ENCODE assay signal across 14 cellular contexts in the genomic region with DNA sequence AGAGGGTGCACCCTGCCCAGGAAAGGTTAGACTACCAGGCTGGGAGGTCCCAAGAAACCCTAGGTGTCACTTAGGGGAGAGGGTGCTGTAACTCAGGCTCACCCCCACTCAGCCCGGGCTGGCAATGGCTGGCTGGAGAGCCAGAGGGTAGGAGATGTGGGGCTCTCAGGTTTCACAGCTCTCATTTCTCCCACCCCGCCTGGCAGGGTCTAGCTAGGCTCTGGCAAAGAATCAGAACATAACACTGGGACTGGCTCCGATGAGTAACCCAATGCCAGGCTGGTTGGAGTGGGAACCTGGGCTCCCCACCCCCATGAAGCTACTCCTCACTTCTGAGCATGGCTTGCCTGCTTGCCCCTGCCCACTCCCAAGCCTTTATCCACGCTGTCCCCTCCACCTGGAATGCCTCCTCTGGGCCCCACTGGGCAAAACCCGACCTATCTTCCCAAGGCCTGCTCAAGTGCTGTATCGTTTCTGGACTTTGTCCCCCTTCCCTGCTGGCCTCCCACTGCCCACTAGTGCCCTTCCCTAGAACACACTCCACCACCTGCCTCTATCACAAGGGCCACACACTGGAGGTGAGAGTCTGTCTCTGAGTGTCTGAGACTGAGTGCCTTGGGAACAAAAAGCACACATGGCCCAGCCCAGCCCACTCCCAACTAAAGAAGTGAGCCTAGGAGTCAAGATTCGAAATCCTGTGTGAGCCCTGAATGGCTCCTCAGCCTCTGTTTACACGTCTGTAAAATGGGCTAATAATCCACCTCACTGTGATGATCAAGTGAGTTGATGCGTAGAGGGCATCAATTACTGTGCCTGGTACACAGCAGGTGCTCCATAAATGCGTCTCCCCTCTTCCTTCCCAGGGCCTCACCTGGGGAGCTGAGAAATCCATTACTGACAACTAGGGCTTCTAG. TPM values are rescaled to one million over a fixed set of nuclear protein-coding genes. Genes with fewer than 3 reads are reported as not detected.
DNase-seq lines count a peak whose midpoint lies in the region; ATAC-seq and TF ChIP-seq lines count a peak whose summit lies in the region.
"Had no signal": no experiment of that assay in that cellular context is flagged by ENCODE, and none has a peak within 500 bp of the region (broad histone marks: within the 10 kb centered on the region; RNA-seq: fewer than 3 reads in every experiment).

No MANE protein-coding gene starts in this region.

- ATAC-seq in memory B cell (ENCODE audit: low read depth) (no peak), GM21786 (IDR thresholded peaks at IDR 0.05; ENCODE audit: unreplicated experiment) (no peak), GM18858 (IDR thresholded peaks at IDR 0.05; ENCODE audit: unreplicated experiment) (no peak)

- H3K36me3 Mint-ChIP-seq in memory B cell: no peaks in the 10 kb centered on the region

- no peak for TF ChIP-seq CTCF in SK-N-SH (IDR thresholded peaks at IDR 0.05)

- in situ Hi-C loops in GM23248 (cut with MboI): no loop called here

- DNase-seq in AG20443 (ENCODE audit: low spot score) (peak; percentile 16), GM23248 (peak; percentile 34), SK-N-SH (no peak), memory B cell (ENCODE audit: low spot score in 2 of 2) (no peak), cerebellar nuclear complex (lab: John Stamatoyannopoulos, UW) (no peak), AML-193 (lab: John Stamatoyannopoulos, UW) (no peak)
- DNase-seq: activated CD4-positive, alpha-beta T cell treated with anti-CD3 and anti-CD28 coated beads, Interleukin-2, amount 10 ng/mL, durations not matched to agents 24 days and 14 days; brain microvascular endothelial cell; COR-L47; kidney glomerular epithelial cell; RPMI8226 had no signal

- WGBS in GM23248 (ENCODE audit: low coverage in 1 of 2, low lambda C conversion rate in 2 of 2, missing lambda C conversion rate in 2 of 2), 2 experiments: 74 to 76% methylated on average over 10 of the region's 10 CpGs
- WGBS in SK-N-SH (ENCODE audit: low lambda C conversion rate): 64% methylated on average over 8 of the region's 10 CpGs

- H3K27ac ChIP-seq in GM23248 (no peak overlapping the region), SK-N-SH (ENCODE audit: low read depth in 2 of 2, low read length in 1 of 2) (no peak overlapping the region)
- H3K27ac ChIP-seq: brain microvascular endothelial cell had no signal

- H3K4me2 ChIP-seq in GM23248 (ENCODE audit: unreplicated experiment): no peak overlapping the region
- no peak overlapping the region for H3K4me2 ChIP-seq in SK-N-SH

- no peak overlapping the region for H3K4me3 ChIP-seq in GM23248
- no peak overlapping the region for H3K4me3 ChIP-seq in SK-N-SH (ENCODE audit: low read depth in 2 of 2, low read length in 1 of 2)

- H3K9ac ChIP-seq in GM23248 (no peak overlapping the region), SK-N-SH (no peak overlapping the region)

- H3K9me2 ChIP-seq in GM23248 (ENCODE audit: insufficient read depth): no peaks in the 10 kb centered on the region
- no peaks in the 10 kb centered on the region for H3K9me2 ChIP-seq in SK-N-SH

- no peaks in the 10 kb centered on the region for H4K20me1 ChIP-seq in GM23248 (ENCODE audit: insufficient read depth)
- H4K20me1 ChIP-seq in SK-N-SH (ENCODE audit: insufficient read depth): no peaks in the 10 kb centered on the region

- peaks cover 6% of the 10 kb centered on the region for H3K4me1 Mint-ChIP-seq in memory B cell

- H2AFZ ChIP-seq in GM23248 (no peak overlapping the region), SK-N-SH (ENCODE audit: low read depth) (no peak overlapping the region)

- H3K27ac Mint-ChIP-seq in memory B cell: peak overlapping the region; percentile 91

- TF ChIP-seq EP300 in SK-N-SH (IDR thresholded peaks at IDR 0.05; ENCODE audit: borderline replicate concordance in 1 of 2, low read depth in 1 of 2, low read length in 1 of 2): no peak

- H3K27me3 Mint-ChIP-seq in memory B cell: no peaks in the 10 kb centered on the region
- H3K27me3 Mint-ChIP-seq: activated CD4-positive, alpha-beta T cell treated with anti-CD3 and anti-CD28 coated beads, Interleukin-2, amount 10 ng/mL, durations not matched to agents 24 days and 14 days had no signal

- no peaks in the 10 kb centered on the region for H3F3A ChIP-seq in GM23248 (ENCODE audit: insufficient read depth)
- peaks cover 6% of the 10 kb centered on the region for H3F3A ChIP-seq in SK-N-SH (replicated peaks; ENCODE audit: insufficient read depth)

- CTCF ChIA-PET in SK-N-SH (lab: Yijun Ruan, JAX): interaction anchor here (0.7 to 8.4 kb wide), 6 partner anchors 8 to 127 kb away, joined by 3 to 72 read pairs (median 22); no protein-coding TSS in a partner anchor

- H3K79me2 ChIP-seq in GM23248 (ENCODE audit: insufficient read depth) (no peaks in the 10 kb centered on the region), SK-N-SH (ENCODE audit: insufficient read depth) (no peaks in the 10 kb centered on the region)

- no peaks in the 10 kb centered on the region for H3K27me3 ChIP-seq in GM23248 (replicated peaks; ENCODE audit: insufficient read depth)
- H3K27me3 ChIP-seq in SK-N-SH (ENCODE audit: insufficient read depth): no peaks in the 10 kb centered on the region
- H3K27me3 ChIP-seq: brain microvascular endothelial cell had no signal

- no peak for TF ChIP-seq RAD21 in SK-N-SH (IDR thresholded peaks at IDR 0.05; ENCODE audit: low read length)

- H3K9me3 ChIP-seq in GM23248 (ENCODE audit: low read depth) (no peaks in the 10 kb centered on the region), SK-N-SH (no peaks in the 10 kb centered on the region)

- H3K4me1 ChIP-seq in GM23248 (ENCODE audit: insufficient read depth) (peaks cover 3% of the 10 kb centered on the region; the same call in 1 of the 2 replicates), SK-N-SH (ENCODE audit: control insufficient read depth in 1 of 2, insufficient read depth in 2 of 2, low read depth in 1 of 2, low read length in 1 of 2) (peaks cover 0 to 7% of the 10 kb centered on the region in 2 experiments; a peak in 1 of 4 replicates)

- H3K36me3 ChIP-seq in GM23248 (ENCODE audit: low read depth): no peaks in the 10 kb centered on the region
- no peaks in the 10 kb centered on the region for H3K36me3 ChIP-seq in SK-N-SH (replicated peaks in 1 of 2; ENCODE audit: control insufficient read depth in 1 of 2, insufficient read depth in 2 of 2, low read length in 1 of 2)
- H3K36me3 ChIP-seq: brain microvascular endothelial cell had no signal

- no peaks in the 10 kb centered on the region for H3K9me3 Mint-ChIP-seq in memory B cell
- H3K9me3 Mint-ChIP-seq: activated CD4-positive, alpha-beta T cell treated with anti-CD3 and anti-CD28 coated beads, Interleukin-2, amount 10 ng/mL, durations not matched to agents 24 days and 14 days had no signal

- POLR2A ChIA-PET in SK-N-SH (lab: Yijun Ruan, JAX): no interaction called here

- no peak overlapping the region for H3K4me3 Mint-ChIP-seq in memory B cell

TF ChIP-seq in SK-N-SH, 30 proteins besides CTCF, POLR2A, EP300 and RAD21:
- TF ChIP-seq NFIC (IDR thresholded peaks at IDR 0.05; ENCODE audit: borderline replicate concordance) (peak; percentile 28; the same call in 1 of the 2 replicates), RFX5 (IDR thresholded peaks at IDR 0.05; ENCODE audit: low read length) (no peak)

RNA-seq across cellular contexts. Expression of a gene that starts 1.9 kb away (rescaled TPM):
- total RNA-seq in GM23248 (2014; rRNA removed; shearing (Covaris generic)): 1.4 and 3.4 TPM in 2 replicates
- polyA plus RNA-seq in GM23248 (2016; fragmentation: Nextera tagmentation; extraction: Ambion mirVana) (2.3 and 2.9 TPM in 2 replicates), SK-N-SH (2012; rRNA removed) (39.6 and 40.8 TPM in 2 replicates)
- polyA plus RNA-seq in SK-N-SH (2012; cell fraction: cytosol; rRNA removed): 30.6 and 40.5 TPM in 2 replicates
- polyA plus RNA-seq in SK-N-SH (2012; cell fraction: nucleus; rRNA removed): 5.9 and 7.6 TPM in 2 replicates

RNA-seq across cellular contexts. Expression of a gene that starts 19.8 kb away (rescaled TPM):
- total RNA-seq in GM23248 (2014; rRNA removed; shearing (Covaris generic)): 47.1 and 94.0 TPM in 2 replicates
- polyA plus RNA-seq in GM23248 (2016; fragmentation: Nextera tagmentation; extraction: Ambion mirVana) (50.3 and 56.9 TPM in 2 replicates), SK-N-SH (2012; rRNA removed) (33.2 and 34.0 TPM in 2 replicates)
- 45.5 and 62.1 TPM in 2 replicates for polyA plus RNA-seq in SK-N-SH (2012; cell fraction: cytosol; rRNA removed)
- polyA plus RNA-seq in SK-N-SH (2012; cell fraction: nucleus; rRNA removed): 44.1 and 55.4 TPM in 2 replicates

RNA-seq across cellular contexts. Expression of a gene that starts 37.0 kb away (rescaled TPM):
- not detected in 2 replicates for total RNA-seq in GM23248 (2014; rRNA removed; shearing (Covaris generic))
- polyA plus RNA-seq in GM23248 (2016; fragmentation: Nextera tagmentation; extraction: Ambion mirVana) (not detected in 2 replicates), SK-N-SH (2012; rRNA removed) (not detected in 2 replicates)
- 0.01 TPM in 2 replicates for polyA plus RNA-seq in SK-N-SH (2012; cell fraction: cytosol; rRNA removed)
- polyA plus RNA-seq in SK-N-SH (2012; cell fraction: nucleus; rRNA removed): 0.02 TPM in 1 of 2 replicates, not detected in the other
- total RNA-seq: activated CD4-positive, alpha-beta T cell treated with anti-CD3 and anti-CD28 coated beads, Interleukin-2, amount 10 ng/mL, durations not matched to agents 24 days and 14 days; renal cortical epithelial cell had no signal

RNA-seq across cellular contexts. Expression of a gene that starts 51.8 kb away (rescaled TPM):
- 40.5 and 42.0 TPM in 2 replicates for total RNA-seq in GM23248 (2014; rRNA removed; shearing (Covaris generic))
- polyA plus RNA-seq in GM23248 (2016; fragmentation: Nextera tagmentation; extraction: Ambion mirVana): 11.1 and 13.5 TPM in 2 replicates
- 19.0 and 26.8 TPM in 2 replicates for polyA plus RNA-seq in SK-N-SH (2012; rRNA removed)
- 10.8 and 15.3 TPM in 2 replicates for polyA plus RNA-seq in SK-N-SH (2012; cell fraction: cytosol; rRNA removed)
- 63.4 and 87.9 TPM in 2 replicates for polyA plus RNA-seq in SK-N-SH (2012; cell fraction: nucleus; rRNA removed)

Comparison
In these comparisons a context has a peak if more than half of its experiments do, and no peak if none do; other contexts are left out.
1. DNase-seq: peak in AG20443 (single experiment) and GM23248 (single experiment); none in SK-N-SH (single experiment), memory B cell (0 of 2), cerebellar nuclear complex (0 of 2) and AML-193 (0 of 2).